In genomic region chr7:85341121-85341520, GRCh38 we compare ENCODE assay signal across 24 cellular contexts.
"Had no signal": no experiment of that assay in that cellular context is flagged by ENCODE, and none has a peak within 500 bp of the region (broad histone marks: within the 10 kb centered on the region; RNA-seq: fewer than 3 reads in every experiment).

No MANE protein-coding gene starts in this region.

- H3K36me3 Mint-ChIP-seq: activated CD8-positive, alpha-beta memory T cell treated with anti-CD3 and anti-CD28 coated beads, Interleukin-2, amount 10 ng/mL, durations not matched to agents 7 days and 5 days; activated naive CD4-positive, alpha-beta T cell treated with anti-CD3 and anti-CD28 coated beads, Interleukin-2, amount 50 U/mL, for 72 hours; brain had no signal

- H3K27me3 Mint-ChIP-seq: activated B cell treated with CpG ODN at 0.5 μM for 24 hours; activated CD4-positive, alpha-beta T cell treated with anti-CD3 and anti-CD28 coated beads, Interleukin-2, amount 10 ng/mL, durations not matched to agents 24 days and 14 days; activated CD8-positive, alpha-beta memory T cell treated with anti-CD3 and anti-CD28 coated beads, Interleukin-2, amount 10 ng/mL, durations not matched to agents 7 days and 5 days; activated naive CD8-positive, alpha-beta T cell treated with anti-CD3 and anti-CD28 coated beads, Interleukin-2, amount 50 U/mL, for 24 hours; T-helper 17 cell had no signal

- H3K4me3 ChIP-seq: MG63 had no signal

- H3K27ac Mint-ChIP-seq: activated B cell treated with CpG ODN at 0.5 μM for 24 hours; activated CD4-positive, alpha-beta T cell treated with anti-CD3 and anti-CD28 coated beads, Interleukin-2, amount 10 ng/mL, durations not matched to agents 24 days and 14 days; activated CD8-positive, alpha-beta memory T cell treated with anti-CD3 and anti-CD28 coated beads, Interleukin-2, amount 10 ng/mL, durations not matched to agents 7 days and 5 days; activated naive CD4-positive, alpha-beta T cell treated with anti-CD3 and anti-CD28 coated beads, Interleukin-2, amount 50 U/mL, for 72 hours; activated naive CD8-positive, alpha-beta T cell treated with anti-CD3 and anti-CD28 coated beads, Interleukin-2, amount 50 U/mL, for 24 hours; T-helper 17 cell had no signal

- H3K4me3 Mint-ChIP-seq: activated B cell treated with CpG ODN at 0.5 μM for 24 hours; activated CD4-positive, alpha-beta T cell treated with anti-CD3 and anti-CD28 coated beads, Interleukin-2, amount 10 ng/mL, durations not matched to agents 24 days and 14 days; activated CD8-positive, alpha-beta memory T cell treated with anti-CD3 and anti-CD28 coated beads, Interleukin-2, amount 10 ng/mL, durations not matched to agents 7 days and 5 days; activated naive CD8-positive, alpha-beta T cell treated with anti-CD3 and anti-CD28 coated beads, Interleukin-2, amount 50 U/mL, for 24 hours; activated T-cell treated with anti-CD3 and anti-CD28 coated beads, Interleukin-2, amount 50 U/mL, for 4 hours; brain; T-helper 17 cell had no signal

- H3K9me3 ChIP-seq: MG63 had no signal

- H3K9me3 Mint-ChIP-seq: activated B cell treated with CpG ODN at 0.5 μM for 24 hours; activated CD4-positive, alpha-beta T cell treated with anti-CD3 and anti-CD28 coated beads, Interleukin-2, amount 10 ng/mL, durations not matched to agents 24 days and 14 days; brain had no signal

- H3K4me1 Mint-ChIP-seq: activated B cell treated with CpG ODN at 0.5 μM for 24 hours; activated CD4-positive, alpha-beta T cell treated with anti-CD3 and anti-CD28 coated beads, Interleukin-2, amount 10 ng/mL, durations not matched to agents 24 days and 14 days; activated CD8-positive, alpha-beta memory T cell treated with anti-CD3 and anti-CD28 coated beads, Interleukin-2, amount 10 ng/mL, durations not matched to agents 7 days and 5 days; activated naive CD8-positive, alpha-beta T cell treated with anti-CD3 and anti-CD28 coated beads, Interleukin-2, amount 50 U/mL, for 24 hours; brain; T-helper 17 cell had no signal

- H3K36me3 ChIP-seq: MG63 had no signal

- DNase-seq: activated B cell treated with CpG ODN at 0.5 μM for 24 hours; activated CD4-positive, alpha-beta T cell treated with anti-CD3 and anti-CD28 coated beads for 1 hour; activated CD4-positive, alpha-beta T cell treated with anti-CD3 and anti-CD28 coated beads, Interleukin-2, amount 10 ng/mL, durations not matched to agents 24 days and 14 days; activated CD4-positive, alpha-beta T cell treated with anti-CD3 and anti-CD28 coated beads, Interleukin-2, amount 50 U/mL, for 48 hours; activated CD8-positive, alpha-beta memory T cell treated with anti-CD3 and anti-CD28 coated beads, Interleukin-2, amount 10 ng/mL, durations not matched to agents 7 days and 5 days; activated effector memory CD4-positive, alpha-beta T cell treated with anti-CD3 and anti-CD28 coated beads, Interleukin-2, amount 50 U/mL, for 16 hours; activated naive CD4-positive, alpha-beta T cell treated with Interleukin-2 at 50 U/mL for 16 hours; activated naive CD8-positive, alpha-beta T cell treated with anti-CD3 and anti-CD28 coated beads, Interleukin-2, amount 50 U/mL, for 24 hours; activated T-cell treated with anti-CD3 and anti-CD28 coated beads, Interleukin-2, amount 50 U/mL, for 4 hours; amygdala; MG63; MV-4-11; NCI-H1105; NCI-H1436; NCI-H1694 treated with DMSO at 0.1 percent for 48 hours; NCI-H2029 treated with DMSO at 0.1 percent for 48 hours; NCI-H446; NCI-H524; PC-3; SHP77; T-helper 17 cell; T-helper 9 cell had no signal

- H3K27me3 ChIP-seq: MG63 had no signal
